ENCODE assay signal across 8 cellular contexts in genomic region chr20:4082406-4083102, GRCh38.
DNase-seq lines count a peak whose midpoint lies in the region; ATAC-seq and FAIRE-seq lines count a peak whose summit lies in the region.

No MANE protein-coding gene starts in this region.

- H3K4me2 ChIP-seq in neuronal stem cell (ENCODE audit: insufficient read depth, low read length, poor library complexity, severe bottlenecking), result peak overlapping the region; percentile 21

- peaks cover 5 to 8% of the 10 kb centered on the region in 2 donors for H3K4me1 ChIP-seq in neuronal stem cell (ENCODE audit: control insufficient read depth in 2 of 2, insufficient read depth in 1 of 2, low read depth in 1 of 2, low read length in 2 of 2)

- peak overlapping the region; percentile 60 for H3K4me3 Mint-ChIP-seq in activated CD4-positive, alpha-beta T cell treated with anti-CD3 and anti-CD28 coated beads, Interleukin-2, amount 10 ng/mL, durations not matched to agents 24 days and 14 days

- H3K9me3 Mint-ChIP-seq in activated CD4-positive, alpha-beta T cell treated with anti-CD3 and anti-CD28 coated beads, Interleukin-2, amount 10 ng/mL, durations not matched to agents 24 days and 14 days, result peaks cover 4% of the 10 kb centered on the region

- H3K23ac ChIP-seq in neuronal stem cell (ENCODE audit: low read depth, low read length, poor library complexity), result no peak overlapping the region

- H3K36me3 ChIP-seq in KOPT-K1 (ENCODE audit: insufficient read depth, low read length) (no peaks in the 10 kb centered on the region), neuronal stem cell (replicated peaks in 1 of 2; ENCODE audit: control insufficient read depth in 2 of 2, insufficient read depth in 2 of 2, low read length in 2 of 2) (no peaks in the 10 kb centered on the region)

- no peaks in the 10 kb centered on the region for H3K9me3 ChIP-seq in KOPT-K1 (ENCODE audit: insufficient read depth, low read length, poor library complexity, severe bottlenecking)
- H3K9me3 ChIP-seq in neuronal stem cell (replicated peaks in 1 of 2; ENCODE audit: control insufficient read depth in 2 of 2, insufficient read depth in 1 of 2, low read depth in 1 of 2, low read length in 2 of 2), result peaks cover 2 to 4% of the 10 kb centered on the region in 2 donors

- peak; percentile 90 for FAIRE-seq in GM19239 (lab: Jason Lieb, UNC)

- H3K4me3 ChIP-seq in neuronal stem cell (ENCODE audit: low read length in 2 of 2), result no peak overlapping the region

- peaks cover 0 to 3% (median 0%) of the 10 kb centered on the region in 3 experiments for H3K27me3 ChIP-seq in neuronal stem cell (ENCODE audit: control insufficient read depth in 3 of 3, insufficient read depth in 3 of 3, low read depth in 1 of 3, low read length in 3 of 3)

- H4K91ac ChIP-seq in neuronal stem cell (ENCODE audit: low read depth, low read length, poor library complexity), result no peak overlapping the region

- no peaks in the 10 kb centered on the region for H3K27me3 Mint-ChIP-seq in activated CD4-positive, alpha-beta T cell treated with anti-CD3 and anti-CD28 coated beads, Interleukin-2, amount 10 ng/mL, durations not matched to agents 24 days and 14 days

- peak overlapping the region; percentile 63 for H2AFZ ChIP-seq in neuronal stem cell (ENCODE audit: low read length)

- ATAC-seq in esophagus mucosa, result peak; percentile 23
- ATAC-seq in GM18861 (IDR thresholded peaks at IDR 0.05; ENCODE audit: unreplicated experiment), result no peak

- peak overlapping the region; percentile 91 for H3K27ac Mint-ChIP-seq in activated CD4-positive, alpha-beta T cell treated with anti-CD3 and anti-CD28 coated beads, Interleukin-2, amount 10 ng/mL, durations not matched to agents 24 days and 14 days

- no peak overlapping the region for H3K9ac ChIP-seq in neuronal stem cell (ENCODE audit: low read depth, low read length, poor library complexity)

- H3K4ac ChIP-seq in neuronal stem cell (ENCODE audit: low read length), result no peak overlapping the region

- peak overlapping the region; percentile 33 for H3K18ac ChIP-seq in neuronal stem cell (ENCODE audit: low read length)

- no peaks in the 10 kb centered on the region for H3K79me1 ChIP-seq in neuronal stem cell (ENCODE audit: low read depth, low read length)

- peaks cover 43% of the 10 kb centered on the region for H3K4me1 Mint-ChIP-seq in activated CD4-positive, alpha-beta T cell treated with anti-CD3 and anti-CD28 coated beads, Interleukin-2, amount 10 ng/mL, durations not matched to agents 24 days and 14 days

- no peak overlapping the region for H2BK12ac ChIP-seq in neuronal stem cell (ENCODE audit: low read length)

- no CpG with 5 or more reads among the region's 8 CpGs for WGBS in neuronal stem cell (ENCODE audit: extremely low coverage in 2 of 2, insufficient read length in 2 of 2, insufficient replicate concordance in 1 of 2), 2 donors

- intact Hi-C loops in activated CD4-positive, alpha-beta T cell treated with anti-CD3 and anti-CD28 coated beads, Interleukin-2, amount 10 ng/mL, durations not matched to agents 24 days and 14 days (cut with micrococcal nuclease), result loop anchor here (2.0 to 10.0 kb wide), 5 partner anchors 45 to 408 kb away; partner anchors contain the start of gene PANK2

- H2BK120ac ChIP-seq in neuronal stem cell (ENCODE audit: low read depth, low read length), result no peak overlapping the region

- H3K36me3 Mint-ChIP-seq in activated CD4-positive, alpha-beta T cell treated with anti-CD3 and anti-CD28 coated beads, Interleukin-2, amount 10 ng/mL, durations not matched to agents 24 days and 14 days (ENCODE audit: low read depth), result peaks cover 11% of the 10 kb centered on the region

- no peak overlapping the region for H2BK15ac ChIP-seq in neuronal stem cell (ENCODE audit: low read length)

- H3K27ac ChIP-seq in KOPT-K1 (ENCODE audit: low read depth, low read length, poor library complexity, severe bottlenecking) (peak overlapping the region; percentile 96), neuronal stem cell (replicated peaks; ENCODE audit: low read length) (no peak overlapping the region)

- H2AK5ac ChIP-seq in neuronal stem cell (ENCODE audit: low read depth, low read length), result no peak overlapping the region

- peak; percentile 9 for DNase-seq in GM19239 (ENCODE audit: insufficient read length, low spot score)
- DNase-seq in activated CD4-positive, alpha-beta T cell treated with anti-CD3 and anti-CD28 coated beads, Interleukin-2, amount 10 ng/mL, durations not matched to agents 24 days and 14 days, result peak; percentile 90
- DNase-seq in neuronal stem cell (ENCODE audit: low spot score), result peak; percentile 33
- DNase-seq in cerebellar cortex (ENCODE audit: low spot score), result no peak
- no peak for DNase-seq in NCI-H2081 (lab: John Stamatoyannopoulos, UW)

- no peak overlapping the region for H4K8ac ChIP-seq in neuronal stem cell (ENCODE audit: low read depth, low read length)

- H3K14ac ChIP-seq in neuronal stem cell (ENCODE audit: low read length), result no peak overlapping the region

- H2BK5ac ChIP-seq in neuronal stem cell (ENCODE audit: low read length), result no peak overlapping the region

Comparison
In these comparisons a context has a peak if more than half of its experiments do, and no peak if none do; other contexts are left out.
1. DNase-seq: peak in GM19239 (single experiment), activated CD4-positive, alpha-beta T cell treated with anti-CD3 and anti-CD28 coated beads, Interleukin-2, amount 10 ng/mL, durations not matched to agents 24 days and 14 days (single experiment) and neuronal stem cell (single experiment); none in cerebellar cortex (single experiment) and NCI-H2081 (0 of 2).